In genomic region chr12:93868771-93869170, GRCh38 we compare ENCODE assay signal across 22 cellular contexts.
DNase-seq lines count a peak whose midpoint lies in the region; ATAC-seq and TF ChIP-seq lines count a peak whose summit lies in the region.
"Had no signal": no experiment of that assay in that cellular context is flagged by ENCODE, and none has a peak within 500 bp of the region (broad histone marks: within the 10 kb centered on the region; RNA-seq: fewer than 3 reads in every experiment).

No MANE protein-coding gene starts in this region.

- ATAC-seq in Right ventricle myocardium inferior (peak; percentile 85), GM21528 (IDR thresholded peaks at IDR 0.05; ENCODE audit: low FRiP score, unreplicated experiment) (no peak)
- ATAC-seq: activated T-cell treated with anti-CD3 and anti-CD28 coated beads, Interleukin-2, amount 50 U/mL, for 4 hours; HCT116; left lung had no signal

- H3K27ac Mint-ChIP-seq in chondrocyte (ENCODE audit: unreplicated experiment), result peak overlapping the region; percentile 59

- no peak overlapping the region for H3K4me3 ChIP-seq in right atrium auricular region
- no peak overlapping the region for H3K4me3 ChIP-seq in left ventricle myocardium inferior
- H3K4me3 ChIP-seq in testis, result no peak overlapping the region
- H3K4me3 ChIP-seq: BLaER1, left lung had no signal

- peaks cover 12 to 56% of the 10 kb centered on the region in 2 donors for H3K9me3 ChIP-seq in right atrium auricular region
- H3K9me3 ChIP-seq in left ventricle myocardium inferior (replicated peaks), result peaks cover 79% of the 10 kb centered on the region
- H3K9me3 ChIP-seq in testis, result no peaks in the 10 kb centered on the region

- H3K4me1 ChIP-seq in right atrium auricular region (no peaks in the 10 kb centered on the region), left ventricle myocardium inferior (peaks cover 7% of the 10 kb centered on the region), testis (no peaks in the 10 kb centered on the region)
- H3K4me1 ChIP-seq: BLaER1, left lung had no signal

- no peak for TF ChIP-seq CTCF in right atrium auricular region (IDR thresholded peaks at IDR 0.05)
- TF ChIP-seq CTCF in chondrocyte (IDR thresholded peaks at IDR 0.05), result no peak
- TF ChIP-seq CTCF in left ventricle myocardium inferior (IDR thresholded peaks at IDR 0.05; ENCODE audit: borderline replicate concordance), result no peak
- no peak for TF ChIP-seq CTCF in testis (IDR thresholded peaks at IDR 0.05)

- no peak overlapping the region for H3K4me3 Mint-ChIP-seq in chondrocyte (ENCODE audit: unreplicated experiment)
- H3K4me3 Mint-ChIP-seq: activated T-cell treated with anti-CD3 and anti-CD28 coated beads, Interleukin-2, amount 50 U/mL, for 4 hours had no signal

- H3K4me1 Mint-ChIP-seq in chondrocyte (ENCODE audit: low read depth), result peaks cover 23% of the 10 kb centered on the region

- H3K27me3 ChIP-seq in right atrium auricular region (no peaks in the 10 kb centered on the region), left ventricle myocardium inferior (ENCODE audit: low read depth) (no peaks in the 10 kb centered on the region), testis (no peaks in the 10 kb centered on the region)
- H3K27me3 ChIP-seq: BLaER1, left lung had no signal

- peaks cover 34% of the 10 kb centered on the region for H3K36me3 Mint-ChIP-seq in chondrocyte (ENCODE audit: low read depth)

- H3K36me3 ChIP-seq in right atrium auricular region (no peaks in the 10 kb centered on the region), left ventricle myocardium inferior (peaks cover 25% of the 10 kb centered on the region), testis (ENCODE audit: low read depth, missing control alignments) (no peaks in the 10 kb centered on the region)
- H3K36me3 ChIP-seq: BLaER1, left lung had no signal

- H3K27ac ChIP-seq in right atrium auricular region (peak overlapping the region in 1 of 2 donors; percentile 17), left ventricle myocardium inferior (replicated peaks) (peak overlapping the region; percentile 62), testis (no peak overlapping the region)
- H3K27ac ChIP-seq: BLaER1, epithelial cell of prostate, left lung had no signal

- H3K27me3 Mint-ChIP-seq in chondrocyte (ENCODE audit: low read depth), result no peaks in the 10 kb centered on the region

- DNase-seq in Right ventricle myocardium inferior (ENCODE audit: missing footprints) (no peak), right atrium auricular region (ENCODE audit: low spot score) (no peak), chondrocyte (ENCODE audit: low spot score) (no peak), left ventricle myocardium inferior (no peak), testis (peak; percentile 30), EL (no peak), HK-2 (ENCODE audit: unreplicated experiment) (no peak)
- DNase-seq: 8988T; activated naive CD4-positive, alpha-beta T cell treated with anti-CD3 and anti-CD28 coated beads, Interleukin-2, amount 50 U/mL, for 16 hours; activated T-cell treated with anti-CD3 and anti-CD28 coated beads, Interleukin-2, amount 50 U/mL, for 4 hours; glutamatergic neuron; Kasumi-1; left lung; NCI-H1105 treated with DMSO at 0.1 percent for 48 hours; NCI-H2081 treated with DMSO at 0.1 percent for 48 hours; NCI-H510A; NK-92 treated with Interleukin-12 subunit alpha and Interleukin-12 subunit beta, amount 100 ng/mL, for 24 hours; stimulated activated CD4-positive, alpha-beta T cell treated with anti-CD3 and anti-CD28 coated beads, Interleukin-15, amount 100 ng/mL, for 24 hours had no signal

- no peak for TF ChIP-seq POLR2A in testis (IDR thresholded peaks at IDR 0.05)

- peaks cover 60% of the 10 kb centered on the region for H3K9me3 Mint-ChIP-seq in chondrocyte (ENCODE audit: low read depth)

- intact Hi-C loops in Right ventricle myocardium inferior (cut with DNase I) (no loop called here), left ventricle myocardium inferior (cut with micrococcal nuclease) (no loop called here), testis (cut with DNase I; ENCODE audit: low total_unique reads) (no loop called here)
